ENCODE assay signal across 21 cellular contexts in genomic region chr3:71194785-71195184, GRCh38.
A peak's percentile ranks its signal among the peaks of the same experiment; 100 is the strongest.
DNase-seq lines count a peak whose midpoint lies in the region; ATAC-seq, FAIRE-seq and TF ChIP-seq lines count a peak whose summit lies in the region.
"Had no signal": no experiment of that assay in that cellular context is flagged by ENCODE, and none has a peak within 500 bp of the region (broad histone marks: within the 10 kb centered on the region; RNA-seq: fewer than 3 reads in every experiment).

No MANE protein-coding gene starts in this region.

- H3K4me3 Mint-ChIP-seq in activated CD4-positive, alpha-beta T cell treated with anti-CD3 and anti-CD28 coated beads, Interleukin-2, amount 10 ng/mL, durations not matched to agents 24 days and 14 days = no peak overlapping the region
- no peak overlapping the region for H3K4me3 Mint-ChIP-seq in chondrocyte (ENCODE audit: unreplicated experiment)
- H3K4me3 Mint-ChIP-seq in nephron progenitor cell = peak overlapping the region; percentile 7
- H3K4me3 Mint-ChIP-seq in CD8-positive, alpha-beta T cell = no peak overlapping the region
- H3K4me3 Mint-ChIP-seq: activated T-helper 1 cell treated with anti-CD3 and anti-CD28 coated beads, Interleukin-12 subunit alpha, Interleukin-12 subunit beta, Interleukin-2, Interleukin-4 antibody, amounts not matched to agents 30 ng/mL and 10 ng/mL and 1 ng/mL, durations not matched to agents 14 hours and 24 hours and 36 hours; CD8-positive, alpha-beta memory T cell; T-helper 1 cell treated with Interleukin-12 subunit alpha and Interleukin-12 subunit beta and Interleukin-4 antibody, amounts not matched to agents 30 μg/mL and 1 μg/mL, for 36 hours had no signal

- no peak for TF ChIP-seq CTCF in chondrocyte (IDR thresholded peaks at IDR 0.05)
- TF ChIP-seq CTCF in nephron progenitor cell (IDR thresholded peaks at IDR 0.05) = no peak
- no peak for TF ChIP-seq CTCF in CD8-positive, alpha-beta T cell (IDR thresholded peaks at IDR 0.05)
- TF ChIP-seq CTCF in kidney (IDR thresholded peaks at IDR 0.05; ENCODE audit: borderline replicate concordance, extremely low read depth, insufficient read depth) = no peak

- no peaks in the 10 kb centered on the region for H3K27me3 ChIP-seq in CD8-positive, alpha-beta T cell (ENCODE audit: insufficient read depth, low read length)
- H3K27me3 ChIP-seq: dorsolateral prefrontal cortex had no signal

- H3K9ac ChIP-seq in kidney (ENCODE audit: low read length in 2 of 2) = no peak overlapping the region

- intact Hi-C loops in activated CD4-positive, alpha-beta T cell treated with anti-CD3 and anti-CD28 coated beads, Interleukin-2, amount 10 ng/mL, durations not matched to agents 24 days and 14 days (cut with micrococcal nuclease) = loop anchor here (1.0 to 5.0 kb wide), 4 partner anchors 10 to 132 kb away; no protein-coding TSS in a partner anchor
- intact Hi-C loops in CD8-positive, alpha-beta T cell (cut with DNase I, micrococcal nuclease) = no loop called here
- intact Hi-C loops in kidney (cut with DNase I) = no loop called here

- peaks cover 29% of the 10 kb centered on the region for H3K4me1 Mint-ChIP-seq in activated CD4-positive, alpha-beta T cell treated with anti-CD3 and anti-CD28 coated beads, Interleukin-2, amount 10 ng/mL, durations not matched to agents 24 days and 14 days
- peaks cover 61% of the 10 kb centered on the region for H3K4me1 Mint-ChIP-seq in chondrocyte (ENCODE audit: low read depth)
- peaks cover 74% of the 10 kb centered on the region for H3K4me1 Mint-ChIP-seq in nephron progenitor cell
- H3K4me1 Mint-ChIP-seq in CD8-positive, alpha-beta T cell (ENCODE audit: low read depth) = peaks cover 61% of the 10 kb centered on the region

- peak; percentile 20 for DNase-seq in activated CD4-positive, alpha-beta T cell treated with anti-CD3 and anti-CD28 coated beads for 48 hours
- no peak for DNase-seq in activated CD4-positive, alpha-beta T cell treated with anti-CD3 and anti-CD28 coated beads, Interleukin-2, amount 10 ng/mL, durations not matched to agents 24 days and 14 days
- peak; percentile 60 for DNase-seq in NCI-H69 (lab: John Stamatoyannopoulos, UW)
- DNase-seq in chondrocyte (ENCODE audit: low spot score) = no peak
- DNase-seq in nephron progenitor cell = no peak
- no peak for DNase-seq in CD8-positive, alpha-beta T cell
- DNase-seq in kidney = no peak
- DNase-seq: AML-193; CD8-positive, alpha-beta memory T cell; dorsolateral prefrontal cortex; GDM1; NCI-H1694 treated with DMSO at 0.1 percent for 48 hours; NCI-H446; small intestine; stimulated activated CD4-positive, alpha-beta T cell treated with anti-CD3 and anti-CD28 coated beads, Interleukin-2, amount 100 ng/mL, for 24 hours had no signal

- H3K27ac ChIP-seq in CD8-positive, alpha-beta T cell (ENCODE audit: low read depth, low read length) = no peak overlapping the region
- H3K27ac ChIP-seq in kidney (ENCODE audit: low read depth in 2 of 2, low read length in 2 of 2) = no peak overlapping the region
- H3K27ac ChIP-seq: dorsolateral prefrontal cortex had no signal

- CTCF ChIA-PET in CD8-positive, alpha-beta T cell (lab: Charles Lee) = interaction anchor here (0.8 to 1.1 kb wide), 2 partner anchors 72 to 75 kb away, joined by 3 read pairs; no protein-coding TSS in a partner anchor

- H3K36me3 ChIP-seq in CD8-positive, alpha-beta T cell (ENCODE audit: insufficient read depth, low read length) = peaks cover 19% of the 10 kb centered on the region
- H3K36me3 ChIP-seq in kidney (ENCODE audit: control insufficient read depth in 1 of 2, insufficient read depth in 2 of 2, low read length in 2 of 2) = no peaks in the 10 kb centered on the region

- H3K4me3 ChIP-seq in CD8-positive, alpha-beta T cell (ENCODE audit: low read depth, low read length) = no peak overlapping the region
- H3K4me3 ChIP-seq in kidney (ENCODE audit: low read length in 2 of 2) = no peak overlapping the region
- H3K4me3 ChIP-seq: dorsolateral prefrontal cortex had no signal

- peaks cover 6% of the 10 kb centered on the region for H3K4me1 ChIP-seq in CD8-positive, alpha-beta T cell (ENCODE audit: insufficient read depth, low read length)
- no peaks in the 10 kb centered on the region for H3K4me1 ChIP-seq in kidney (ENCODE audit: control insufficient read depth in 1 of 2, insufficient read depth in 1 of 2, low read depth in 1 of 2, low read length in 2 of 2)

- no peak for FAIRE-seq in kidney (lab: Jason Lieb, UNC)
- FAIRE-seq: A204.1, small intestine, urothelium cell line had no signal

- POLR2A ChIA-PET in CD8-positive, alpha-beta T cell (lab: Charles Lee) = no interaction called here

- peaks cover 4% of the 10 kb centered on the region for H3K9me3 Mint-ChIP-seq in activated CD4-positive, alpha-beta T cell treated with anti-CD3 and anti-CD28 coated beads, Interleukin-2, amount 10 ng/mL, durations not matched to agents 24 days and 14 days
- H3K9me3 Mint-ChIP-seq in chondrocyte (ENCODE audit: low read depth) (no peaks in the 10 kb centered on the region), nephron progenitor cell (no peaks in the 10 kb centered on the region)
- H3K9me3 Mint-ChIP-seq in CD8-positive, alpha-beta T cell = no peaks in the 10 kb centered on the region
- H3K9me3 Mint-ChIP-seq: activated naive CD4-positive, alpha-beta T cell treated with anti-CD3 and anti-CD28 coated beads, Interleukin-2, amount 50 U/mL, for 72 hours; activated T-helper 1 cell treated with anti-CD3 and anti-CD28 coated beads, Interleukin-12 subunit alpha, Interleukin-12 subunit beta, Interleukin-2, Interleukin-4 antibody, amounts not matched to agents 30 ng/mL and 10 ng/mL and 1 ng/mL, durations not matched to agents 14 hours and 24 hours and 36 hours; CD8-positive, alpha-beta memory T cell; T-helper 1 cell treated with Interleukin-12 subunit alpha and Interleukin-12 subunit beta and Interleukin-4 antibody, amounts not matched to agents 30 μg/mL and 1 μg/mL, for 36 hours had no signal

- no peak overlapping the region for H3K27ac Mint-ChIP-seq in activated CD4-positive, alpha-beta T cell treated with anti-CD3 and anti-CD28 coated beads, Interleukin-2, amount 10 ng/mL, durations not matched to agents 24 days and 14 days
- H3K27ac Mint-ChIP-seq in chondrocyte (ENCODE audit: unreplicated experiment) (peak overlapping the region; percentile 73), nephron progenitor cell (peak overlapping the region; percentile 14)
- H3K27ac Mint-ChIP-seq in CD8-positive, alpha-beta T cell = no peak overlapping the region
- H3K27ac Mint-ChIP-seq: activated T-helper 1 cell treated with anti-CD3 and anti-CD28 coated beads, Interleukin-12 subunit alpha, Interleukin-12 subunit beta, Interleukin-2, Interleukin-4 antibody, amounts not matched to agents 30 ng/mL and 10 ng/mL and 1 ng/mL, durations not matched to agents 14 hours and 24 hours and 36 hours; T-helper 1 cell treated with Interleukin-12 subunit alpha and Interleukin-12 subunit beta and Interleukin-4 antibody, amounts not matched to agents 30 μg/mL and 1 μg/mL, for 36 hours had no signal

- peaks cover 7% of the 10 kb centered on the region for H3K36me3 Mint-ChIP-seq in activated CD4-positive, alpha-beta T cell treated with anti-CD3 and anti-CD28 coated beads, Interleukin-2, amount 10 ng/mL, durations not matched to agents 24 days and 14 days (ENCODE audit: low read depth)
- peaks cover 10% of the 10 kb centered on the region for H3K36me3 Mint-ChIP-seq in chondrocyte (ENCODE audit: low read depth)
- peaks cover 19% of the 10 kb centered on the region for H3K36me3 Mint-ChIP-seq in nephron progenitor cell (ENCODE audit: low read depth)
- H3K36me3 Mint-ChIP-seq in CD8-positive, alpha-beta T cell = peaks cover 65% of the 10 kb centered on the region

- H3K9me3 ChIP-seq in CD8-positive, alpha-beta T cell (ENCODE audit: low read length) = no peaks in the 10 kb centered on the region
- no peaks in the 10 kb centered on the region for H3K9me3 ChIP-seq in kidney (ENCODE audit: control insufficient read depth in 1 of 2, low read length in 2 of 2)

- no peaks in the 10 kb centered on the region for H3K27me3 Mint-ChIP-seq in activated CD4-positive, alpha-beta T cell treated with anti-CD3 and anti-CD28 coated beads, Interleukin-2, amount 10 ng/mL, durations not matched to agents 24 days and 14 days
- H3K27me3 Mint-ChIP-seq in chondrocyte (ENCODE audit: low read depth) = no peaks in the 10 kb centered on the region
- H3K27me3 Mint-ChIP-seq in nephron progenitor cell (ENCODE audit: low read depth, poor library complexity) = no peaks in the 10 kb centered on the region
- no peaks in the 10 kb centered on the region for H3K27me3 Mint-ChIP-seq in CD8-positive, alpha-beta T cell (ENCODE audit: low read depth)
- H3K27me3 Mint-ChIP-seq: CD8-positive, alpha-beta memory T cell had no signal

- no peak for ATAC-seq in CD8-positive, alpha-beta T cell
- ATAC-seq in GM21390 (IDR thresholded peaks at IDR 0.05; ENCODE audit: unreplicated experiment) = no peak

Comparison
In these comparisons a context has a peak if more than half of its experiments do, and no peak if none do; other contexts are left out.
1. DNase-seq: peak in activated CD4-positive, alpha-beta T cell treated with anti-CD3 and anti-CD28 coated beads for 48 hours (single experiment) and NCI-H69 (single experiment); none in activated CD4-positive, alpha-beta T cell treated with anti-CD3 and anti-CD28 coated beads, Interleukin-2, amount 10 ng/mL, durations not matched to agents 24 days and 14 days (single experiment), chondrocyte (single experiment), nephron progenitor cell (single experiment), CD8-positive, alpha-beta T cell (0 of 7) and kidney (single experiment).
2. H3K27ac Mint-ChIP-seq: peak in chondrocyte (single experiment) and nephron progenitor cell (single experiment); none in activated CD4-positive, alpha-beta T cell treated with anti-CD3 and anti-CD28 coated beads, Interleukin-2, amount 10 ng/mL, durations not matched to agents 24 days and 14 days (single experiment) and CD8-positive, alpha-beta T cell (single experiment).